Comparison of ENCODE assay signal across 11 cellular contexts in genomic region chr11:70159612-70160570, GRCh38. TPM values are rescaled to one million over a fixed set of nuclear protein-coding genes. Genes with fewer than 3 reads are reported as not detected.
A peak's percentile ranks its signal among the peaks of the same experiment; 100 is the strongest.
DNase-seq lines count a peak whose midpoint lies in the region; TF ChIP-seq lines count a peak whose summit lies in the region.
"Had no signal": no experiment of that assay in that cellular context is flagged by ENCODE, and none has a peak within 500 bp of the region (broad histone marks: within the 10 kb centered on the region; RNA-seq: fewer than 3 reads in every experiment).

No MANE protein-coding gene starts in this region.

- TF ChIP-seq POLR2A in prostate gland (IDR thresholded peaks at IDR 0.05) (no peak), tibial nerve (IDR thresholded peaks at IDR 0.05) (no peak)

- H3K4me1 ChIP-seq in prostate gland (replicated peaks) (no peaks in the 10 kb centered on the region), tibial nerve (no peaks in the 10 kb centered on the region)

- DNase-seq in EH (ENCODE audit: low read depth), result peak; percentile 64
- peak; percentile 61 for DNase-seq in NCI-H460 (ENCODE audit: extremely low read depth, low read depth)
- peak; percentile 96 for DNase-seq in epithelial cell of esophagus (ENCODE audit: low read depth)
- DNase-seq in prostate gland (ENCODE audit: low spot score), result peak; percentile 61
- no peak for DNase-seq in tibial nerve (ENCODE audit: low spot score in 2 of 2)
- DNase-seq in GM13977 (ENCODE audit: low spot score), result no peak
- DNase-seq in posterior vena cava (ENCODE audit: low spot score), result no peak
- no peak for DNase-seq in stimulated activated CD4-positive, alpha-beta T cell treated with anti-CD3 and anti-CD28 coated beads, Interleukin-15, amount 100 ng/mL, for 24 hours
- DNase-seq: activated effector memory CD4-positive, alpha-beta T cell treated with anti-CD3 and anti-CD28 coated beads, Interleukin-2, amount 50 U/mL, for 16 hours; NCI-H1694 had no signal

- intact Hi-C loops in prostate gland (cut with DNase I), result no loop called here
- intact Hi-C loops in posterior vena cava (cut with DNase I), result loop anchor here in 1 of 2 donors (2.0 kb wide), 1 partner anchor 163 kb away; no protein-coding TSS in a partner anchor

- H3K27ac ChIP-seq in prostate gland (no peak overlapping the region), tibial nerve (no peak overlapping the region)
- H3K27ac ChIP-seq: neural progenitor cell had no signal

- TF ChIP-seq EP300 in tibial nerve (IDR thresholded peaks at IDR 0.05), result no peak

- H3K4me3 ChIP-seq in epithelial cell of esophagus (ENCODE audit: low read length), result no peak overlapping the region
- H3K4me3 ChIP-seq in prostate gland, result no peak overlapping the region
- no peak overlapping the region for H3K4me3 ChIP-seq in tibial nerve
- H3K4me3 ChIP-seq: neural progenitor cell had no signal

- in situ Hi-C loops in GM13977 (cut with MboI; ENCODE audit: low pct_unique_long_range_greater_than_20kb, low sequenced_read_pairs, unreplicated experiment), result no loop called here

- H3K27me3 ChIP-seq in prostate gland (replicated peaks; ENCODE audit: insufficient read depth) (no peaks in the 10 kb centered on the region), tibial nerve (no peaks in the 10 kb centered on the region)
- H3K27me3 ChIP-seq: neural progenitor cell had no signal

- H3K9me3 ChIP-seq in prostate gland (no peaks in the 10 kb centered on the region), tibial nerve (no peaks in the 10 kb centered on the region)

- H3K36me3 ChIP-seq in prostate gland (no peaks in the 10 kb centered on the region), tibial nerve (no peaks in the 10 kb centered on the region)
- H3K36me3 ChIP-seq: neural progenitor cell had no signal

- TF ChIP-seq CTCF in epithelial cell of esophagus (IDR thresholded peaks at IDR 0.05; ENCODE audit: insufficient read depth, low read depth, low read length, missing control alignments), result no peak
- TF ChIP-seq CTCF in prostate gland (IDR thresholded peaks at IDR 0.05), result no peak
- TF ChIP-seq CTCF in tibial nerve (IDR thresholded peaks at IDR 0.05), result no peak
- TF ChIP-seq CTCF in GM13977 (IDR thresholded peaks at IDR 0.05; ENCODE audit: extremely low read depth, insufficient read depth, missing control alignments), result no peak

- WGBS in prostate gland, result 31% methylated on average over 24 of the region's 24 CpGs
- WGBS in tibial nerve, 2 donors, result 72 to 75% methylated on average over 15 to 24 of the region's 24 CpGs

RNA-seq across cellular contexts. Expression of gene FADD, which starts 43.2 kb away (rescaled TPM):
- total RNA-seq in NCI-H460 (2014; rRNA removed; shearing (Covaris generic)), result 21.4 and 22.3 TPM in 2 replicates
- 26.0 and 29.5 TPM in 2 replicates for polyA plus RNA-seq in NCI-H460 (2014; cell fraction: nucleus; rRNA removed)
- 10 to 100 TPM; 16.0 to 18.4 TPM for total RNA-seq in prostate gland
- 10 to 100 TPM; 23.9 to 34.5 (median 25.1) TPM for total RNA-seq in tibial nerve
- 10 to 100 TPM; 15.8 to 19.4 TPM for total RNA-seq in posterior vena cava

Comparison
In these comparisons a context has a peak if more than half of its experiments do, and no peak if none do; other contexts are left out.
1. DNase-seq: peak in EH (single experiment), NCI-H460 (single experiment), epithelial cell of esophagus (single experiment) and prostate gland (single experiment); none in tibial nerve (0 of 2), GM13977 (single experiment), posterior vena cava (single experiment) and stimulated activated CD4-positive, alpha-beta T cell treated with anti-CD3 and anti-CD28 coated beads, Interleukin-15, amount 100 ng/mL, for 24 hours (single experiment).